15 cellular contexts compared by ENCODE assay signal in genomic region chr1:107003972-107004371, GRCh38. TPM values are rescaled to one million over a fixed set of nuclear protein-coding genes. Genes with fewer than 3 reads are reported as not detected.
A peak's percentile ranks its signal among the peaks of the same experiment; 100 is the strongest.
DNase-seq lines count a peak whose midpoint lies in the region; ATAC-seq and TF ChIP-seq lines count a peak whose summit lies in the region.
"Had no signal": no experiment of that assay in that cellular context is flagged by ENCODE, and none has a peak within 500 bp of the region (broad histone marks: within the 10 kb centered on the region; RNA-seq: fewer than 3 reads in every experiment).

No MANE protein-coding gene starts in this region.

- no TSS peak for BruUV-seq in PC-9 (replicated peaks; lab: Mats Ljungman, UMichigan)

- no peaks in the 10 kb centered on the region for H3K9me2 ChIP-seq in PC-9 (ENCODE audit: insufficient read depth)

- H3K27me3 ChIP-seq in PC-9 (ENCODE audit: insufficient read depth, low read depth): no peaks in the 10 kb centered on the region
- H3K27me3 ChIP-seq: BLaER1 treated with 17β-estradiol and CSF1 and Interleukin-3, amounts not matched to agents 10 nM and 100 nM had no signal

- no peak for ATAC-seq in GM18505 (IDR thresholded peaks at IDR 0.05; ENCODE audit: unreplicated experiment)

- TF ChIP-seq POLR2A in GM18505 (IDR thresholded peaks at IDR 0.05; ENCODE audit: borderline replicate concordance, extremely low read depth, insufficient read depth, insufficient read length): no peak

- no peak overlapping the region for H3K27ac ChIP-seq in PC-9
- H3K27ac ChIP-seq: BLaER1 treated with 17β-estradiol and CSF1 and Interleukin-3, amounts not matched to agents 10 nM and 100 nM had no signal

- H3K4me2 ChIP-seq in PC-9: no peak overlapping the region
- H3K4me2 ChIP-seq: BLaER1 treated with 17β-estradiol and CSF1 and Interleukin-3, amounts not matched to agents 10 nM and 100 nM had no signal

- intact Hi-C loops in PC-9 (cut with micrococcal nuclease; ENCODE audit: unreplicated experiment): no loop called here

- in situ Hi-C loops in Caki2 (cut with HindIII; ENCODE audit: low pct_unique_long_range_greater_than_20kb, low sequenced_read_pairs): no loop called here

- peak; percentile 39 for DNase-seq in Caki2 (ENCODE audit: low read depth)
- peak; percentile 1 for DNase-seq in HK-2 (ENCODE audit: unreplicated experiment)
- DNase-seq in epithelial cell of proximal tubule (ENCODE audit: low read depth): peak; percentile 42
- DNase-seq in kidney tubule cell (ENCODE audit: low spot score): peak; percentile 92
- no peak for DNase-seq in anterior cingulate cortex (lab: John Stamatoyannopoulos, UW)
- DNase-seq in PC-9: no peak
- no peak for DNase-seq in NCI-H146 (lab: John Stamatoyannopoulos, UW)
- DNase-seq: 8988T; ACHN; CD4-positive, CD25-positive, alpha-beta regulatory T cell; DMS79 treated with DMSO at 0.1 percent for 48 hours; EL; HFFc6 had no signal

- no peaks in the 10 kb centered on the region for H3K36me3 ChIP-seq in PC-9 (ENCODE audit: low read depth)
- H3K36me3 ChIP-seq: BLaER1 treated with 17β-estradiol and CSF1 and Interleukin-3, amounts not matched to agents 10 nM and 100 nM had no signal

- TF ChIP-seq CTCF in epithelial cell of proximal tubule (conservative IDR thresholded peaks at IDR 0.05; ENCODE audit: low read depth, low read length) (no peak), PC-9 (conservative IDR thresholded peaks at IDR 0.05) (no peak)

- no peaks in the 10 kb centered on the region for H3F3A ChIP-seq in PC-9 (ENCODE audit: insufficient read depth, low read depth)

- no peaks in the 10 kb centered on the region for H3K4me1 ChIP-seq in PC-9 (replicated peaks; ENCODE audit: insufficient read depth)
- H3K4me1 ChIP-seq: BLaER1 treated with 17β-estradiol and CSF1 and Interleukin-3, amounts not matched to agents 10 nM and 100 nM had no signal

- no peaks in the 10 kb centered on the region for H3K9me3 ChIP-seq in PC-9 (ENCODE audit: insufficient read depth, low read depth)
- H3K9me3 ChIP-seq: BLaER1 treated with 17β-estradiol and CSF1 and Interleukin-3, amounts not matched to agents 10 nM and 100 nM had no signal

- H3K79me2 ChIP-seq in PC-9 (ENCODE audit: low read depth): no peaks in the 10 kb centered on the region

- POLR2A ChIA-PET in PC-9 (lab: Charles Lee; ENCODE audit: unreplicated experiment): no interaction called here

- no peaks in the 10 kb centered on the region for H4K20me1 ChIP-seq in PC-9 (ENCODE audit: insufficient read depth)
- H4K20me1 ChIP-seq: BLaER1 treated with 17β-estradiol and CSF1 and Interleukin-3, amounts not matched to agents 10 nM and 100 nM had no signal

- CTCF ChIA-PET in PC-9 (lab: Charles Lee): no interaction called here

- H3K4me3 ChIP-seq in epithelial cell of proximal tubule (ENCODE audit: low read depth, low read length) (no peak overlapping the region), PC-9 (no peak overlapping the region)
- H3K4me3 ChIP-seq: BLaER1 treated with 17β-estradiol and CSF1 and Interleukin-3, amounts not matched to agents 10 nM and 100 nM had no signal

- no peak overlapping the region for H2AFZ ChIP-seq in PC-9

RNA-seq across cellular contexts. Expression of gene PRMT6, which starts 52.5 kb away (rescaled TPM):
- total RNA-seq in Caki2 (2014; rRNA removed; shearing (Covaris generic); ENCODE audit: low replicate concordance): 20.3 and 27.0 TPM in 2 replicates
- 25.0 and 34.9 TPM in 2 replicates for total RNA-seq in epithelial cell of proximal tubule
- total RNA-seq in PC-9 (2021): 8.1 and 8.2 TPM in 2 replicates

Comparison
In these comparisons a context has a peak if more than half of its experiments do, and no peak if none do; other contexts are left out.
1. DNase-seq: peak in Caki2 (single experiment), HK-2 (single experiment), epithelial cell of proximal tubule (single experiment) and kidney tubule cell (single experiment); none in anterior cingulate cortex (0 of 58), PC-9 (0 of 2) and NCI-H146 (single experiment).